23 cellular contexts compared by ENCODE assay signal in the genomic region with DNA sequence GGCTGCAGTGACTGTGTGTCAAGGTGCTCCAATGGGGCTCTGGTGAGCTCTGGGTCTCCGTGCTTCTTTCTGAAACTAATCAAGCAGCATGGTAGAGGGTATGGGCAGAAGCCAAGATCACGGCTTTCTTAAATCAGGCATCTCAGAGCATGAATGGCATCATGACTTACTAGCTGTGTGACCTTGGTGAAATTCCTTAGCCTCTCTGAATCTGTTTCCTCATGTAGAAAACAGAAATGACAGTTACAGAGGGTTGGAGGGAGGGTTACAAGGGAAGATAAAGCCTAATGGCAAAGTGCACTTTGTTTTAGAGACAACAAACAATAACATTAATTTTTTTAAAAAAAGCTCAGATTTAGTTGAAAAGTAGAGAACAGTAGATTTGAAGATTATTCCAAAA. TPM values are rescaled to one million over a fixed set of nuclear protein-coding genes. Genes with fewer than 3 reads are reported as not detected.
"Had no signal": no experiment of that assay in that cellular context is flagged by ENCODE, and none has a peak within 500 bp of the region (broad histone marks: within the 10 kb centered on the region; RNA-seq: fewer than 3 reads in every experiment).

No MANE protein-coding gene starts in this region.

- H3K36me3 ChIP-seq: MG63 had no signal

- H3K27me3 ChIP-seq: MG63 had no signal

- H3K9me3 ChIP-seq: MG63, SK-N-SH had no signal

- DNase-seq: Karpas-422, KG1, MG63, NCI-H1092, NCI-H1105 treated with DMSO at 0.1 percent for 48 hours, NCI-H1417 treated with DMSO at 0.1 percent for 48 hours, NCI-H146, NCI-H1694 treated with DMSO at 0.1 percent for 48 hours, NCI-H2029, NCI-H2081 treated with DMSO at 0.1 percent for 48 hours, NCI-H2171, NCI-H226, NCI-H446, NCI-H510A, NCI-H524 treated with DMSO at 0.1 percent for 48 hours, NCI-H69, NCI-H774, RPMI8226, SHP77, SK-N-SH, SW 1271 had no signal

- H3K4me3 ChIP-seq: MG63 had no signal

RNA-seq across cellular contexts. Expression of a gene that starts 34.9 kb away (rescaled TPM):
- total RNA-seq: HT-29, SK-MEL-5 had no signal
